In genomic region chr22:29269731-29270474, GRCh38 we compare ENCODE assay signal across 8 cellular contexts. TPM values are rescaled to one million over a fixed set of nuclear protein-coding genes. Genes with fewer than 3 reads are reported as not detected.
DNase-seq lines count a peak whose midpoint lies in the region; ATAC-seq lines count a peak whose summit lies in the region.

No MANE protein-coding gene starts in this region.

- intact Hi-C loops in activated CD4-positive, alpha-beta memory T cell treated with anti-CD3 and anti-CD28 coated beads for 36 hours (cut with micrococcal nuclease), result loop anchor here (5.0 kb wide), 2 partner anchors 37 to 117 kb away; partner anchors contain the start of genes AP1B1 and GAS2L1

- peak overlapping the region; percentile 99 for H3K9ac ChIP-seq in iPS-18a (ENCODE audit: low read length)

- peaks cover 73% of the 10 kb centered on the region for H3K4me1 Mint-ChIP-seq in activated T-cell treated with anti-CD3 and anti-CD28 coated beads, Interleukin-2, amount 50 U/mL, for 72 hours (ENCODE audit: low read depth)
- peaks cover 64% of the 10 kb centered on the region for H3K4me1 Mint-ChIP-seq in activated CD4-positive, alpha-beta memory T cell treated with anti-CD3 and anti-CD28 coated beads for 36 hours (ENCODE audit: low read depth)
- H3K4me1 Mint-ChIP-seq in stimulated activated memory B cell treated with anti-CD40 and anti-IgM and Interleukin-4, amounts not matched to agents 10 μg/mL and 1 μg/mL and 100 μg/mL, for 72 hours, result peaks cover 67% of the 10 kb centered on the region

- H3K27ac Mint-ChIP-seq in activated T-cell treated with anti-CD3 and anti-CD28 coated beads, Interleukin-2, amount 50 U/mL, for 72 hours, result peak overlapping the region; percentile 98
- peak overlapping the region; percentile 99 for H3K27ac Mint-ChIP-seq in activated CD4-positive, alpha-beta memory T cell treated with anti-CD3 and anti-CD28 coated beads for 36 hours
- peak overlapping the region; percentile 98 for H3K27ac Mint-ChIP-seq in stimulated activated memory B cell treated with anti-CD40 and anti-IgM and Interleukin-4, amounts not matched to agents 10 μg/mL and 1 μg/mL and 100 μg/mL, for 72 hours

- no peak for ATAC-seq in activated T-cell treated with anti-CD3 and anti-CD28 coated beads, Interleukin-2, amount 50 U/mL, for 72 hours (replicated peaks in 1 of 2)
- ATAC-seq in stimulated activated memory B cell treated with anti-CD40 and anti-IgM and Interleukin-4, amounts not matched to agents 10 μg/mL and 1 μg/mL and 100 μg/mL, for 72 hours, result no peak
- ATAC-seq in GM19324 (IDR thresholded peaks at IDR 0.05; ENCODE audit: low FRiP score, unreplicated experiment) (no peak), GM19467 (IDR thresholded peaks at IDR 0.05; ENCODE audit: unreplicated experiment) (no peak)

- H3K4me1 ChIP-seq in iPS-18a (ENCODE audit: control insufficient read depth, low read depth, low read length), result peaks cover 27% of the 10 kb centered on the region

- H3K9me3 Mint-ChIP-seq in activated T-cell treated with anti-CD3 and anti-CD28 coated beads, Interleukin-2, amount 50 U/mL, for 72 hours, result no peaks in the 10 kb centered on the region
- no peaks in the 10 kb centered on the region for H3K9me3 Mint-ChIP-seq in activated CD4-positive, alpha-beta memory T cell treated with anti-CD3 and anti-CD28 coated beads for 36 hours
- no peaks in the 10 kb centered on the region for H3K9me3 Mint-ChIP-seq in stimulated activated memory B cell treated with anti-CD40 and anti-IgM and Interleukin-4, amounts not matched to agents 10 μg/mL and 1 μg/mL and 100 μg/mL, for 72 hours

- peaks cover 16 to 45% of the 10 kb centered on the region in 2 donors for H3K36me3 Mint-ChIP-seq in activated T-cell treated with anti-CD3 and anti-CD28 coated beads, Interleukin-2, amount 50 U/mL, for 72 hours (ENCODE audit: insufficient read depth in 2 of 2)
- peaks cover 65% of the 10 kb centered on the region for H3K36me3 Mint-ChIP-seq in activated CD4-positive, alpha-beta memory T cell treated with anti-CD3 and anti-CD28 coated beads for 36 hours
- peaks cover 48% of the 10 kb centered on the region for H3K36me3 Mint-ChIP-seq in stimulated activated memory B cell treated with anti-CD40 and anti-IgM and Interleukin-4, amounts not matched to agents 10 μg/mL and 1 μg/mL and 100 μg/mL, for 72 hours

- H3K27me3 ChIP-seq in iPS-18a (ENCODE audit: control insufficient read depth, insufficient read depth, low read length), result no peaks in the 10 kb centered on the region

- no peaks in the 10 kb centered on the region for H3K27me3 Mint-ChIP-seq in activated T-cell treated with anti-CD3 and anti-CD28 coated beads, Interleukin-2, amount 50 U/mL, for 72 hours (ENCODE audit: low read depth)
- H3K27me3 Mint-ChIP-seq in activated CD4-positive, alpha-beta memory T cell treated with anti-CD3 and anti-CD28 coated beads for 36 hours, result no peaks in the 10 kb centered on the region
- H3K27me3 Mint-ChIP-seq in stimulated activated memory B cell treated with anti-CD40 and anti-IgM and Interleukin-4, amounts not matched to agents 10 μg/mL and 1 μg/mL and 100 μg/mL, for 72 hours, result no peaks in the 10 kb centered on the region

- POLR2A ChIA-PET in activated CD4-positive, alpha-beta memory T cell treated with anti-CD3 and anti-CD28 coated beads for 36 hours (lab: Charles Lee), result interaction anchor here (1.0 to 1.4 kb wide), 3 partner anchors 15 to 44 kb away, joined by 3 to 5 read pairs (median 3); no protein-coding TSS in a partner anchor

- H3K27ac ChIP-seq in iPS-18a (ENCODE audit: low read length), result no peak overlapping the region

- peak in 1 of 2 donors; percentile 16 for DNase-seq in activated T-cell treated with anti-CD3 and anti-CD28 coated beads, Interleukin-2, amount 50 U/mL, for 72 hours
- no peak for DNase-seq in activated T-cell treated with anti-CD3 and anti-CD28 coated beads, Interleukin-2, amount 50 U/mL, for 1 hour
- peak; percentile 24 for DNase-seq in activated CD4-positive, alpha-beta memory T cell treated with anti-CD3 and anti-CD28 coated beads for 36 hours
- DNase-seq in stimulated activated CD4-positive, alpha-beta T cell treated with anti-CD3 and anti-CD28 coated beads, Interleukin-2, amount 100 ng/mL, for 24 hours, result no peak

- peak overlapping the region; percentile 81 to 98 for H3K4me3 Mint-ChIP-seq in activated T-cell treated with anti-CD3 and anti-CD28 coated beads, Interleukin-2, amount 50 U/mL, for 72 hours
- H3K4me3 Mint-ChIP-seq in activated CD4-positive, alpha-beta memory T cell treated with anti-CD3 and anti-CD28 coated beads for 36 hours, result peak overlapping the region; percentile 90
- H3K4me3 Mint-ChIP-seq in stimulated activated memory B cell treated with anti-CD40 and anti-IgM and Interleukin-4, amounts not matched to agents 10 μg/mL and 1 μg/mL and 100 μg/mL, for 72 hours, result peak overlapping the region; percentile 84

- peak overlapping the region; percentile 89 for H3K4me3 ChIP-seq in iPS-18a (ENCODE audit: low read length)

- peaks cover 67% of the 10 kb centered on the region for H3K36me3 ChIP-seq in iPS-18a (ENCODE audit: control insufficient read depth, low read depth, low read length)

- CTCF ChIA-PET in activated CD4-positive, alpha-beta memory T cell treated with anti-CD3 and anti-CD28 coated beads for 36 hours (lab: Charles Lee), result no interaction called here

- no peaks in the 10 kb centered on the region for H3K9me3 ChIP-seq in iPS-18a (ENCODE audit: control insufficient read depth, low read depth, low read length)

RNA-seq across cellular contexts. Expression of gene EWSR1, which starts 1.8 kb away (rescaled TPM):
- total RNA-seq in activated T-cell treated with anti-CD3 and anti-CD28 coated beads, Interleukin-2, amount 50 U/mL, for 72 hours, result 100 to 1,000 TPM; 279 to 285 TPM
- total RNA-seq in activated CD4-positive, alpha-beta memory T cell treated with anti-CD3 and anti-CD28 coated beads for 36 hours, result 100 to 1,000 TPM; 286 to 302 TPM

RNA-seq across cellular contexts. Expression of gene RHBDD3, which starts 2.1 kb away (rescaled TPM):
- 10 to 100 TPM; 22.4 to 29.4 TPM for total RNA-seq in activated T-cell treated with anti-CD3 and anti-CD28 coated beads, Interleukin-2, amount 50 U/mL, for 72 hours
- 10 to 100 TPM; 20.2 to 21.1 TPM for total RNA-seq in activated CD4-positive, alpha-beta memory T cell treated with anti-CD3 and anti-CD28 coated beads for 36 hours

RNA-seq across cellular contexts. Expression of gene GAS2L1, which starts 36.5 kb away (rescaled TPM):
- under 1 TPM; 0.41 to 0.79 TPM for total RNA-seq in activated T-cell treated with anti-CD3 and anti-CD28 coated beads, Interleukin-2, amount 50 U/mL, for 72 hours
- total RNA-seq in activated CD4-positive, alpha-beta memory T cell treated with anti-CD3 and anti-CD28 coated beads for 36 hours, result 1 to 10 TPM; 1.3 to 1.4 TPM

RNA-seq across cellular contexts. Expression of gene RASL10A, which starts 45.6 kb away (rescaled TPM):
- under 1 TPM in 1 of 2 donors, not detected in 1; 0.84 TPM for total RNA-seq in activated T-cell treated with anti-CD3 and anti-CD28 coated beads, Interleukin-2, amount 50 U/mL, for 72 hours
- under 1 TPM in 1 of 2 experiments, not detected in 1; 0.62 TPM for total RNA-seq in activated CD4-positive, alpha-beta memory T cell treated with anti-CD3 and anti-CD28 coated beads for 36 hours
